Comparison of ENCODE assay signal across 8 cellular contexts in genomic region chr11:35619754-35620640, GRCh38.
DNase-seq lines count a peak whose midpoint lies in the region; ATAC-seq and TF ChIP-seq lines count a peak whose summit lies in the region.

No MANE protein-coding gene starts in this region.

- H3K4me1 Mint-ChIP-seq in T-helper 2 cell treated with Interferon-gamma antibody and Interleukin-4, amounts not matched to agents 5 μg/mL and 100 μg/mL, for 36 hours (ENCODE audit: low read depth) = peaks cover 3% of the 10 kb centered on the region

- H3K9me3 Mint-ChIP-seq in T-helper 2 cell treated with Interferon-gamma antibody and Interleukin-4, amounts not matched to agents 5 μg/mL and 100 μg/mL, for 36 hours = no peaks in the 10 kb centered on the region

- H3K27me3 Mint-ChIP-seq in T-helper 2 cell treated with Interferon-gamma antibody and Interleukin-4, amounts not matched to agents 5 μg/mL and 100 μg/mL, for 36 hours (ENCODE audit: low read depth) = peaks cover 70% of the 10 kb centered on the region

- no peak overlapping the region for H3K4me3 Mint-ChIP-seq in T-helper 2 cell treated with Interferon-gamma antibody and Interleukin-4, amounts not matched to agents 5 μg/mL and 100 μg/mL, for 36 hours

- H3K4me3 ChIP-seq in astrocyte of the spinal cord (ENCODE audit: low read depth, low read length) = peak overlapping the region; percentile 71
- peak overlapping the region; percentile 34 for H3K4me3 ChIP-seq in iPS-18c (ENCODE audit: insufficient read depth, low read depth, low read length)
- peak overlapping the region; percentile 29 to 66 (median 41) for H3K4me3 ChIP-seq in skin epidermis

- DNase-seq in C1 segment of cervical spinal cord (lab: John Stamatoyannopoulos, UW) = peak in 8 of 14 donors; percentile 8 to 68 (median 45)
- peak; percentile 44 for DNase-seq in NCI-H1694 treated with DMSO at 0.1 percent for 48 hours (lab: John Stamatoyannopoulos, UW)
- DNase-seq in astrocyte of the spinal cord (ENCODE audit: low read depth, low spot score) = peak; percentile 46
- no peak for DNase-seq in T-helper 2 cell treated with Interferon-gamma antibody and Interleukin-4, amounts not matched to agents 5 μg/mL and 100 μg/mL, for 36 hours (ENCODE audit: low spot score)

- H3K36me3 Mint-ChIP-seq in T-helper 2 cell treated with Interferon-gamma antibody and Interleukin-4, amounts not matched to agents 5 μg/mL and 100 μg/mL, for 36 hours (ENCODE audit: low read depth) = no peaks in the 10 kb centered on the region

- H3K9me3 ChIP-seq in iPS-18c (ENCODE audit: control insufficient read depth, insufficient read depth, low read length) = no peaks in the 10 kb centered on the region

- in situ Hi-C loops in astrocyte of the spinal cord (cut with HindIII; ENCODE audit: low sequenced_read_pairs) = no loop called here

- peak overlapping the region in 14 of 21 experiments; percentile 26 to 87 (median 76) for H3K27ac ChIP-seq in skin epidermis

- peak; percentile 3 for TF ChIP-seq CTCF in astrocyte of the spinal cord (IDR thresholded peaks at IDR 0.05; ENCODE audit: low read depth, low read length)

- ATAC-seq in GM19351 (IDR thresholded peaks at IDR 0.05; ENCODE audit: unreplicated experiment) (peak; percentile 28), GM19035 (IDR thresholded peaks at IDR 0.05; ENCODE audit: unreplicated experiment) (no peak)

- no peak overlapping the region for H3K27ac Mint-ChIP-seq in T-helper 2 cell treated with Interferon-gamma antibody and Interleukin-4, amounts not matched to agents 5 μg/mL and 100 μg/mL, for 36 hours
